Comparison of ENCODE assay signal across 1 cellular context in genomic region chr5:146849694-146850093, GRCh38.
TF ChIP-seq lines count a peak whose summit lies in the region.

No MANE protein-coding gene starts in this region.

TF ChIP-seq in H1, 55 proteins besides CTCF, POLR2A, EP300 and RAD21 (continued from another document):
- TF ChIP-seq CHD2 (IDR thresholded peaks at IDR 0.05; ENCODE audit: low read length) (no peak), KDM5A (IDR thresholded peaks at IDR 0.05; ENCODE audit: low read length) (no peak), SIX5 (IDR thresholded peaks at IDR 0.05; ENCODE audit: low read depth, low read length) (no peak), JUND (IDR thresholded peaks at IDR 0.05; ENCODE audit: low read length) (no peak), GABPA (IDR thresholded peaks at IDR 0.05; ENCODE audit: borderline replicate concordance, insufficient read depth, low read length) (no peak), ZNF274 (IDR thresholded peaks at IDR 0.05; ENCODE audit: borderline replicate concordance, extremely low read depth, low read length) (no peak), RNF2 (IDR thresholded peaks at IDR 0.05; ENCODE audit: borderline replicate concordance, low read depth, low read length, missing control alignments, poor library complexity, severe bottlenecking) (no peak), CBX5 (IDR thresholded peaks at IDR 0.05; ENCODE audit: low read depth, low read length) (no peak), CHD1 (IDR thresholded peaks at IDR 0.05; ENCODE audit: low read depth, low read length) (no peak), NRF1 (IDR thresholded peaks at IDR 0.05; ENCODE audit: low read depth, low read length) (no peak), BRCA1 (IDR thresholded peaks at IDR 0.05; ENCODE audit: low read depth, low read length) (no peak), POLR2AphosphoS5 (IDR thresholded peaks at IDR 0.05; ENCODE audit: low read depth, low read length) (no peak)
